14 cellular contexts compared by ENCODE assay signal in the genomic region with DNA sequence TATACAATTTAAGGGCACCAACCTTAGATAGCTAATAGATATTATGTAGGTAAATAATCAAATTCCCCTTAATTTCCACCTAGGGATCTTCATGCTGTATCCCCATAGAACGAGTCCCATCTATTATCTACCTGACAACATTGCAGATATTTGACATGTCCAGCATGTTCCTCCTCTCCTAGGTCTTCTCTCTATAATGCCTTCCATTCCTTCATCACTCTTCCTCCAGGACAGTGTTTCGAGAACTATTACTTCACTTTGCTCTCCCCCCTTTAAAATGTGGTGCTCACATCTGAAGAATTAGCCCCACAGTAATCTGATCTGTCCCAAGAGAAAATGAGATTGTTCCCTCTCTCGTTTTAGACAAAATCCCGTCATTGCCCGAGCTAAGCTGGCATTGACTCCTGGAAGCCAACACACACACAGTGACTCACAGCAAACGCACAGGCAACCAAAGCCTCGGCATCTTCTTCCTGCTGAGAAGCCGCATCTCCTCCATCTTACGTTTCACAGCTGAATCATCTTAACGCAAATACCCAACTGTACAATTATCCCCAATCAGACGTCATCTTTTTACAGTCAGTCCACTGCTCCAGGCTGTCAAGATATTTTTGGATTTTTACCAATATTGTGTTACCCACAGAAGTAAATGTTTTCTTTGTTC.
A peak's percentile ranks its signal among the peaks of the same experiment; 100 is the strongest.
DNase-seq lines count a peak whose midpoint lies in the region; ATAC-seq and TF ChIP-seq lines count a peak whose summit lies in the region.
"Had no signal": no experiment of that assay in that cellular context is flagged by ENCODE, and none has a peak within 500 bp of the region (broad histone marks: within the 10 kb centered on the region; RNA-seq: fewer than 3 reads in every experiment).

No MANE protein-coding gene starts in this region.

- H3K9me3 ChIP-seq in WERI-Rb-1 (ENCODE audit: severe bottlenecking): no peaks in the 10 kb centered on the region

- no peak overlapping the region for H3K4me3 ChIP-seq in WERI-Rb-1 (ENCODE audit: low read depth, low read length)
- H3K4me3 ChIP-seq: tibial nerve had no signal

- no peaks in the 10 kb centered on the region for H3K36me3 ChIP-seq in WERI-Rb-1
- H3K36me3 ChIP-seq: tibial nerve had no signal

- no peak for ATAC-seq in GM18858 (IDR thresholded peaks at IDR 0.05; ENCODE audit: unreplicated experiment)
- no peak for ATAC-seq in GM18861 (IDR thresholded peaks at IDR 0.05; ENCODE audit: unreplicated experiment)
- ATAC-seq: left cardiac atrium had no signal

- H3K27ac ChIP-seq in WERI-Rb-1: no peak overlapping the region
- H3K27ac ChIP-seq: tibial nerve had no signal

- DNase-seq in AG20443 (ENCODE audit: low spot score) (peak; percentile 75), HT1080 (ENCODE audit: low read depth) (peak; percentile 95), amniotic stem cell (lab: John Stamatoyannopoulos, UW) (peak; percentile 52), iris pigment epithelial cell (ENCODE audit: low read depth) (peak; percentile 94), WERI-Rb-1 (no peak)
- DNase-seq in stimulated activated CD4-positive, alpha-beta T cell treated with anti-CD3 and anti-CD28 coated beads, Interleukin-12 subunit alpha, Interleukin-12 subunit beta, amount 100 ng/mL, for 4 hours: no peak
- DNase-seq: activated CD4-positive, alpha-beta T cell treated with anti-CD3 and anti-CD28 coated beads for 48 hours; activated naive CD4-positive, alpha-beta T cell treated with Interleukin-2 at 50 U/mL for 16 hours; endodermal cell; left cardiac atrium; SHP77 treated with DMSO at 0.1 percent for 48 hours had no signal

- TF ChIP-seq CTCF in WERI-Rb-1 (IDR thresholded peaks at IDR 0.05; ENCODE audit: low read depth, low read length): no peak

- H3K27me3 ChIP-seq in WERI-Rb-1 (ENCODE audit: insufficient read depth, low read depth, severe bottlenecking): no peaks in the 10 kb centered on the region
- H3K27me3 ChIP-seq: tibial nerve had no signal

Comparison
In these comparisons a context has a peak if more than half of its experiments do, and no peak if none do; other contexts are left out.
1. DNase-seq: peak in AG20443 (single experiment), HT1080 (single experiment), amniotic stem cell (single experiment) and iris pigment epithelial cell (single experiment); none in stimulated activated CD4-positive, alpha-beta T cell treated with anti-CD3 and anti-CD28 coated beads, Interleukin-12 subunit alpha, Interleukin-12 subunit beta, amount 100 ng/mL, for 4 hours (single experiment) and WERI-Rb-1 (single experiment).